In the genomic region with DNA sequence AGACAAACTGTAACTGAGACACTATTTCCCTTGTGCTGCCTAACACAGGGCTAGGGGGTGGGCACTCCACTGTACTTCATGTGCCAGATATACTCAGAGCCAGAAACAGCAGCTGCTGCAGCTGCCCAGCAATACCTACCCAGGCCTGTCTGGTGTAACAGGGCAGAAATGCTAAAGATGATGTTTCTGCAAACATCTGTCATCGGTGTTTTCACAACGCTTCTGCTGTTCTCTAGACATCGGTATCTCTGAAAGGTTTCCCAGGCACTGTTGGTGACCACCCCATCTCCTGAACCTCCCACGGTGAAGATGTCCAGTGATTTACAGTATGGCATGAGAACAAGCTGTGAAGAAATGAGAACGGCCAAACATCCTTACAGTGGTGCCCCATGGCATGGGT, we compare ENCODE assay signal across 26 cellular contexts. TPM values are rescaled to one million over a fixed set of nuclear protein-coding genes. Genes with fewer than 3 reads are reported as not detected.
A peak's percentile ranks its signal among the peaks of the same experiment; 100 is the strongest.
DNase-seq lines count a peak whose midpoint lies in the region; ATAC-seq and TF ChIP-seq lines count a peak whose summit lies in the region.
"Had no signal": no experiment of that assay in that cellular context is flagged by ENCODE, and none has a peak within 500 bp of the region (broad histone marks: within the 10 kb centered on the region; RNA-seq: fewer than 3 reads in every experiment).

No MANE protein-coding gene starts in this region.

- H3K18ac ChIP-seq in trophoblast cell (ENCODE audit: low read length) = no peak overlapping the region

- H3K9me3 Mint-ChIP-seq in chondrocyte (ENCODE audit: low read depth) = no peaks in the 10 kb centered on the region
- H3K9me3 Mint-ChIP-seq: activated naive CD4-positive, alpha-beta T cell treated with anti-CD3 and anti-CD28 coated beads, Interleukin-2, amount 50 U/mL, for 72 hours; activated T-helper 2 cell treated with anti-CD3 and anti-CD28 coated beads, Interferon-gamma antibody, Interleukin-2, Interleukin-4, amounts not matched to agents 10 μg/mL and 5 μg/mL and 100 μg/mL, durations not matched to agents 14 hours and 24 hours and 36 hours; central memory CD8-positive, alpha-beta T cell; naive thymus-derived CD8-positive, alpha-beta T cell had no signal

- ATAC-seq in GM18502 (IDR thresholded peaks at IDR 0.05; ENCODE audit: poor library complexity, unreplicated experiment) (no peak), GM19324 (IDR thresholded peaks at IDR 0.05; ENCODE audit: low FRiP score, unreplicated experiment) (no peak)
- ATAC-seq: activated naive CD4-positive, alpha-beta T cell treated with anti-CD3 and anti-CD28 coated beads, Interleukin-2, amount 50 U/mL, for 72 hours; GM12878; naive thymus-derived CD8-positive, alpha-beta T cell; PC-3 had no signal

- H3K4me3 ChIP-seq in trophoblast cell (ENCODE audit: low read depth, low read length) = no peak overlapping the region
- H3K4me3 ChIP-seq: GM12878, heart right ventricle, tibial nerve had no signal

- H3K4me1 Mint-ChIP-seq in chondrocyte (ENCODE audit: low read depth) = peaks cover 25% of the 10 kb centered on the region
- H3K4me1 Mint-ChIP-seq: central memory CD8-positive, alpha-beta T cell; naive thymus-derived CD8-positive, alpha-beta T cell had no signal

- no peak overlapping the region for H3K4ac ChIP-seq in trophoblast cell (ENCODE audit: low read depth, low read length)

- no peak for TF ChIP-seq CTCF in chondrocyte (IDR thresholded peaks at IDR 0.05)

- no peak overlapping the region for H2AFZ ChIP-seq in trophoblast cell (ENCODE audit: insufficient read depth, low read length, poor library complexity)

- H3K4me1 ChIP-seq in trophoblast cell (ENCODE audit: control insufficient read depth in 1 of 2, insufficient read depth in 2 of 2, low read length in 2 of 2) = peaks cover 0 to 4% of the 10 kb centered on the region in 2 experiments

- DNase-seq in NCI-H1092 treated with DMSO at 0.1 percent for 48 hours (lab: John Stamatoyannopoulos, UW) = peak; percentile 85
- peak; percentile 34 for DNase-seq in NCI-H2171 (lab: John Stamatoyannopoulos, UW)
- DNase-seq in chondrocyte (ENCODE audit: low spot score) = no peak
- DNase-seq in trophoblast cell = no peak
- DNase-seq in DMS53 treated with DMSO at 0.1 percent for 48 hours (lab: John Stamatoyannopoulos, UW; ENCODE audit: unreplicated experiment) = no peak
- no peak for DNase-seq in cerebellum (ENCODE audit: low spot score)
- DNase-seq: activated CD4-positive, alpha-beta T cell treated with anti-CD3 and anti-CD28 coated beads, Interleukin-2, amount 50 U/mL, for 48 hours; C1 segment of cervical spinal cord; foreskin fibroblast; HCEC 1CT; heart right ventricle; IMR-90; naive thymus-derived CD8-positive, alpha-beta T cell; NCI-H1436; NCI-H226; PC-3; retina; stimulated activated naive CD4-positive, alpha-beta T cell treated with Interleukin-2 at 50 U/mL for 16 hours had no signal

- no peaks in the 10 kb centered on the region for H3K79me1 ChIP-seq in trophoblast cell (ENCODE audit: low read length)

- H3K9me3 ChIP-seq in trophoblast cell (ENCODE audit: insufficient read depth, low read depth, low read length) = no peaks in the 10 kb centered on the region
- H3K9me3 ChIP-seq: heart right ventricle, tibial nerve had no signal

- no peaks in the 10 kb centered on the region for H3K27me3 ChIP-seq in trophoblast cell (ENCODE audit: insufficient read depth, low read length)
- H3K27me3 ChIP-seq: heart right ventricle, tibial nerve had no signal

- no peak overlapping the region for H2AK5ac ChIP-seq in trophoblast cell (ENCODE audit: low read length)

- no peak overlapping the region for H2BK120ac ChIP-seq in trophoblast cell (ENCODE audit: insufficient read depth, low read length, poor library complexity)

- H3K36me3 ChIP-seq in trophoblast cell (ENCODE audit: control insufficient read depth in 1 of 2, insufficient read depth in 2 of 2, low read length in 2 of 2) = peaks cover 54 to 81% of the 10 kb centered on the region in 2 experiments

- no peaks in the 10 kb centered on the region for H3K79me2 ChIP-seq in trophoblast cell (ENCODE audit: control insufficient read depth, insufficient read depth, low read length, poor library complexity)

- peak overlapping the region; percentile 54 for H3K23ac ChIP-seq in trophoblast cell (ENCODE audit: low read length)

- no peak overlapping the region for H3K9ac ChIP-seq in trophoblast cell (ENCODE audit: low read length)

- peaks cover 67% of the 10 kb centered on the region for H3K36me3 Mint-ChIP-seq in chondrocyte (ENCODE audit: low read depth)
- H3K36me3 Mint-ChIP-seq: activated naive CD4-positive, alpha-beta T cell treated with anti-CD3 and anti-CD28 coated beads, Interleukin-2, amount 50 U/mL, for 72 hours; naive thymus-derived CD8-positive, alpha-beta T cell had no signal

- peak overlapping the region; percentile 27 for H3K27ac Mint-ChIP-seq in chondrocyte (ENCODE audit: unreplicated experiment)
- H3K27ac Mint-ChIP-seq: activated naive CD4-positive, alpha-beta T cell treated with anti-CD3 and anti-CD28 coated beads, Interleukin-2, amount 50 U/mL, for 72 hours; activated T-helper 2 cell treated with anti-CD3 and anti-CD28 coated beads, Interferon-gamma antibody, Interleukin-2, Interleukin-4, amounts not matched to agents 10 μg/mL and 5 μg/mL and 100 μg/mL, durations not matched to agents 14 hours and 24 hours and 36 hours; naive thymus-derived CD8-positive, alpha-beta T cell had no signal

- H4K8ac ChIP-seq in trophoblast cell (ENCODE audit: low read depth, low read length) = no peak overlapping the region

- no peak overlapping the region for H3K27ac ChIP-seq in trophoblast cell (ENCODE audit: low read depth, low read length)
- H3K27ac ChIP-seq: epithelial cell of prostate had no signal

- no peak overlapping the region for H2BK12ac ChIP-seq in trophoblast cell (ENCODE audit: low read length)

- no peak overlapping the region for H4K12ac ChIP-seq in trophoblast cell (ENCODE audit: low read depth, low read length)

- no peak overlapping the region for H3K14ac ChIP-seq in trophoblast cell (ENCODE audit: low read length)

- H3K27me3 Mint-ChIP-seq in chondrocyte (ENCODE audit: low read depth) = no peaks in the 10 kb centered on the region

- no peak overlapping the region for H4K91ac ChIP-seq in trophoblast cell (ENCODE audit: low read depth, low read length)

- no peak overlapping the region for H3K4me2 ChIP-seq in trophoblast cell (ENCODE audit: low read length)

- H3K4me3 Mint-ChIP-seq in chondrocyte (ENCODE audit: unreplicated experiment) = no peak overlapping the region
- H3K4me3 Mint-ChIP-seq: central memory CD8-positive, alpha-beta T cell; naive thymus-derived CD8-positive, alpha-beta T cell had no signal

- WGBS in trophoblast cell (ENCODE audit: extremely low coverage, insufficient coverage, insufficient read length) = no CpG with 5 or more reads among the region's 5 CpGs

- no peak overlapping the region for H2BK5ac ChIP-seq in trophoblast cell (ENCODE audit: low read depth, low read length, poor library complexity)

RNA-seq across cellular contexts. Expression of gene LAMB1, which starts 42.7 kb away (rescaled TPM):
- total RNA-seq in chondrocyte (405 to 481 TPM (median 466 TPM) in 3 replicates), cerebellum (87.2 TPM)
- 407 and 428 TPM in 2 replicates for polyA plus RNA-seq in trophoblast cell (2013)

Comparison
In these comparisons a context has a peak if more than half of its experiments do, and no peak if none do; other contexts are left out.
1. DNase-seq: peak in NCI-H1092 treated with DMSO at 0.1 percent for 48 hours (single experiment) and NCI-H2171 (single experiment); none in chondrocyte (single experiment), trophoblast cell (0 of 2), DMS53 treated with DMSO at 0.1 percent for 48 hours (single experiment) and cerebellum (single experiment).